ENCODE assay signal across 6 cellular contexts in genomic region chr7:151038951-151039849, GRCh38. TPM values are rescaled to one million over a fixed set of nuclear protein-coding genes. Genes with fewer than 3 reads are reported as not detected.
DNase-seq lines count a peak whose midpoint lies in the region; ATAC-seq lines count a peak whose summit lies in the region.

No MANE protein-coding gene starts in this region.

- peak; percentile 90 for DNase-seq in activated effector memory CD4-positive, alpha-beta T cell treated with anti-CD3 and anti-CD28 coated beads, Interleukin-2, amount 50 U/mL, for 16 hours
- no peak for DNase-seq in activated effector memory CD4-positive, alpha-beta T cell treated with Interleukin-2 at 50 U/mL for 16 hours
- peak; percentile 91 for DNase-seq in activated CD4-positive, alpha-beta memory T cell treated with anti-CD3 and anti-CD28 coated beads for 36 hours
- DNase-seq in left cardiac atrium, result peak; percentile 87
- DNase-seq in stimulated activated CD8-positive, alpha-beta memory T cell treated with anti-CD3 and anti-CD28 coated beads, Interleukin-4, amount 100 ng/mL, for 24 hours (ENCODE audit: low read depth), result peak; percentile 71

- H3K36me3 Mint-ChIP-seq in activated CD4-positive, alpha-beta memory T cell treated with anti-CD3 and anti-CD28 coated beads for 36 hours, result peaks cover 8% of the 10 kb centered on the region

- POLR2A ChIA-PET in activated CD4-positive, alpha-beta memory T cell treated with anti-CD3 and anti-CD28 coated beads for 36 hours (lab: Charles Lee), result interaction anchor here (0.8 to 1.5 kb wide), 3 partner anchors 9 to 21 kb away, joined by 3 to 11 read pairs (median 5); partner anchors contain the start of genes ABCB8 and ASIC3

- peak overlapping the region; percentile 91 for H3K27ac Mint-ChIP-seq in activated CD4-positive, alpha-beta memory T cell treated with anti-CD3 and anti-CD28 coated beads for 36 hours

- peaks cover 16% of the 10 kb centered on the region for H3K4me1 Mint-ChIP-seq in activated CD4-positive, alpha-beta memory T cell treated with anti-CD3 and anti-CD28 coated beads for 36 hours (ENCODE audit: low read depth)

- no peak overlapping the region for H3K4me3 Mint-ChIP-seq in activated CD4-positive, alpha-beta memory T cell treated with anti-CD3 and anti-CD28 coated beads for 36 hours

- no peaks in the 10 kb centered on the region for H3K27me3 Mint-ChIP-seq in activated CD4-positive, alpha-beta memory T cell treated with anti-CD3 and anti-CD28 coated beads for 36 hours

- CTCF ChIA-PET in activated CD4-positive, alpha-beta memory T cell treated with anti-CD3 and anti-CD28 coated beads for 36 hours (lab: Charles Lee), result interaction anchor here (0.7 to 1.1 kb wide), 3 partner anchors 11 to 141 kb away, joined by 3 to 6 read pairs (median 4); partner anchors contain the start of gene ABCB8

- intact Hi-C loops in activated CD4-positive, alpha-beta memory T cell treated with anti-CD3 and anti-CD28 coated beads for 36 hours (cut with micrococcal nuclease), result loop anchor here (1.0 kb wide), 2 partner anchors 11 to 19 kb away; partner anchors contain the start of gene ABCB8
- intact Hi-C loops in left cardiac atrium (cut with DNase I), result no loop called here

- ATAC-seq in left cardiac atrium (peak; percentile 35 to 88), GM18909 (IDR thresholded peaks at IDR 0.05; ENCODE audit: poor library complexity, unreplicated experiment) (no peak)

- no peaks in the 10 kb centered on the region for H3K9me3 Mint-ChIP-seq in activated CD4-positive, alpha-beta memory T cell treated with anti-CD3 and anti-CD28 coated beads for 36 hours

RNA-seq across cellular contexts. Expression of gene ASIC3, which starts 9.1 kb away (rescaled TPM):
- 1 to 10 TPM; 5.3 to 7.6 TPM for total RNA-seq in activated CD4-positive, alpha-beta memory T cell treated with anti-CD3 and anti-CD28 coated beads for 36 hours
- 1 to 10 TPM; 4.0 to 4.2 TPM for total RNA-seq in left cardiac atrium

RNA-seq across cellular contexts. Expression of gene ABCB8, which starts 10.9 kb away (rescaled TPM):
- 10 to 100 TPM; 48.4 to 49.5 TPM for total RNA-seq in activated CD4-positive, alpha-beta memory T cell treated with anti-CD3 and anti-CD28 coated beads for 36 hours
- 10 to 100 TPM; 20.1 to 21.6 TPM for total RNA-seq in left cardiac atrium

RNA-seq across cellular contexts. Expression of gene ATG9B, which starts 14.9 kb away (rescaled TPM):
- total RNA-seq in activated CD4-positive, alpha-beta memory T cell treated with anti-CD3 and anti-CD28 coated beads for 36 hours, result 1 to 10 TPM; 3.5 to 4.6 TPM
- total RNA-seq in left cardiac atrium, result under 1 TPM; 0.13 to 0.32 TPM

RNA-seq across cellular contexts. Expression of gene CDK5, which starts 18.5 kb away (rescaled TPM):
- total RNA-seq in activated CD4-positive, alpha-beta memory T cell treated with anti-CD3 and anti-CD28 coated beads for 36 hours, result 10 to 100 TPM; 12.8 to 14.1 TPM
- total RNA-seq in left cardiac atrium, result 1 to 10 TPM; 5.1 to 7.8 TPM

RNA-seq across cellular contexts. Expression of gene SLC4A2, which starts 20.2 kb away (rescaled TPM):
- 10 to 100 TPM; 46.7 to 50.5 TPM for total RNA-seq in activated CD4-positive, alpha-beta memory T cell treated with anti-CD3 and anti-CD28 coated beads for 36 hours
- 100 to 1,000 TPM in 1 of 2 donors, 10 to 100 TPM in 1; 71.6 to 107 TPM for total RNA-seq in left cardiac atrium
